16 cellular contexts compared by ENCODE assay signal in genomic region chr14:98270201-98270600, GRCh38.
DNase-seq lines count a peak whose midpoint lies in the region; ATAC-seq and TF ChIP-seq lines count a peak whose summit lies in the region.
"Had no signal": no experiment of that assay in that cellular context is flagged by ENCODE, and none has a peak within 500 bp of the region (broad histone marks: within the 10 kb centered on the region; RNA-seq: fewer than 3 reads in every experiment).

No MANE protein-coding gene starts in this region.

- TF ChIP-seq EP300 in esophagus muscularis mucosa (IDR thresholded peaks at IDR 0.05) = no peak

- H3K36me3 Mint-ChIP-seq in activated naive CD4-positive, alpha-beta T cell treated with anti-CD3 and anti-CD28 coated beads, Interleukin-2, amount 50 U/mL, for 24 hours = peaks cover 5% of the 10 kb centered on the region
- no peaks in the 10 kb centered on the region for H3K36me3 Mint-ChIP-seq in mesothelial cell of epicardium
- H3K36me3 Mint-ChIP-seq: CD14-positive monocyte had no signal

- peaks cover 5% of the 10 kb centered on the region for H3K9me3 Mint-ChIP-seq in activated naive CD4-positive, alpha-beta T cell treated with anti-CD3 and anti-CD28 coated beads, Interleukin-2, amount 50 U/mL, for 24 hours
- peaks cover 14% of the 10 kb centered on the region for H3K9me3 Mint-ChIP-seq in mesothelial cell of epicardium

- peak overlapping the region; percentile 24 for H3K27ac Mint-ChIP-seq in activated naive CD4-positive, alpha-beta T cell treated with anti-CD3 and anti-CD28 coated beads, Interleukin-2, amount 50 U/mL, for 24 hours
- no peak overlapping the region for H3K27ac Mint-ChIP-seq in mesothelial cell of epicardium
- H3K27ac Mint-ChIP-seq: CD14-positive monocyte; CD8-positive, alpha-beta T cell; HFFc6 had no signal

- H3K36me3 ChIP-seq in esophagus muscularis mucosa = no peaks in the 10 kb centered on the region

- no peak for TF ChIP-seq CTCF in astrocyte of the spinal cord (IDR thresholded peaks at IDR 0.05; ENCODE audit: low read depth, low read length)
- TF ChIP-seq CTCF in foreskin keratinocyte (conservative IDR thresholded peaks at IDR 0.05) = no peak
- TF ChIP-seq CTCF in esophagus muscularis mucosa (IDR thresholded peaks at IDR 0.05) = no peak
- no peak for TF ChIP-seq CTCF in mesothelial cell of epicardium (IDR thresholded peaks at IDR 0.05; ENCODE audit: unreplicated experiment)

- in situ Hi-C loops in astrocyte of the spinal cord (cut with HindIII; ENCODE audit: low sequenced_read_pairs) = no loop called here

- H3K4me3 ChIP-seq in astrocyte of the spinal cord (ENCODE audit: low read depth, low read length) = no peak overlapping the region
- H3K4me3 ChIP-seq in esophagus muscularis mucosa = no peak overlapping the region

- no peaks in the 10 kb centered on the region for H3K9me3 ChIP-seq in esophagus muscularis mucosa

- no peak overlapping the region for H3K4me3 Mint-ChIP-seq in activated naive CD4-positive, alpha-beta T cell treated with anti-CD3 and anti-CD28 coated beads, Interleukin-2, amount 50 U/mL, for 24 hours
- no peak overlapping the region for H3K4me3 Mint-ChIP-seq in mesothelial cell of epicardium
- H3K4me3 Mint-ChIP-seq: CD14-positive monocyte; CD8-positive, alpha-beta T cell; HFFc6 had no signal

- H3K4me1 Mint-ChIP-seq in activated naive CD4-positive, alpha-beta T cell treated with anti-CD3 and anti-CD28 coated beads, Interleukin-2, amount 50 U/mL, for 24 hours = peaks cover 27% of the 10 kb centered on the region
- no peaks in the 10 kb centered on the region for H3K4me1 Mint-ChIP-seq in mesothelial cell of epicardium
- H3K4me1 Mint-ChIP-seq: CD14-positive monocyte had no signal

- no peaks in the 10 kb centered on the region for H3K27me3 Mint-ChIP-seq in activated naive CD4-positive, alpha-beta T cell treated with anti-CD3 and anti-CD28 coated beads, Interleukin-2, amount 50 U/mL, for 24 hours
- peaks cover 18% of the 10 kb centered on the region for H3K27me3 Mint-ChIP-seq in mesothelial cell of epicardium (ENCODE audit: low read depth)

- DNase-seq in activated naive CD4-positive, alpha-beta T cell treated with Interleukin-2 at 50 U/mL for 16 hours = no peak
- DNase-seq in astrocyte of the spinal cord (ENCODE audit: low read depth, low spot score) (peak; percentile 14), foreskin keratinocyte (peak; percentile 74 to 91), renal cortical epithelial cell (ENCODE audit: low read depth) (peak; percentile 81), esophagus muscularis mucosa (ENCODE audit: extremely low spot score) (no peak), mesothelial cell of epicardium (ENCODE audit: low spot score in 2 of 2, unreplicated experiment in 2 of 2) (no peak)
- DNase-seq: CD8-positive, alpha-beta T cell; COR-L47; DMS153; GF-D8; HCEC 1CT; HFFc6 had no signal

- intact Hi-C loops in esophagus muscularis mucosa (cut with DNase I) = no loop called here

- H3K4me1 ChIP-seq in foreskin keratinocyte (peaks cover 20% of the 10 kb centered on the region), esophagus muscularis mucosa (no peaks in the 10 kb centered on the region)

- H3K27ac ChIP-seq in foreskin keratinocyte = peak overlapping the region; percentile 60
- H3K27ac ChIP-seq in esophagus muscularis mucosa (replicated peaks in 1 of 4) = no peak overlapping the region
- H3K27ac ChIP-seq: 22Rv1 had no signal

- no peak for TF ChIP-seq POLR2A in esophagus muscularis mucosa (IDR thresholded peaks at IDR 0.05; ENCODE audit: low read depth)

- no peaks in the 10 kb centered on the region for H3K27me3 ChIP-seq in foreskin keratinocyte
- H3K27me3 ChIP-seq in esophagus muscularis mucosa = peaks cover 0 to 7% (median 0%) of the 10 kb centered on the region in 4 donors

- ATAC-seq in foreskin keratinocyte = peak; percentile 85
- ATAC-seq in GM21447 (IDR thresholded peaks at IDR 0.05; ENCODE audit: unreplicated experiment) = no peak
- ATAC-seq: CD8-positive, alpha-beta T cell had no signal

Comparison
In these comparisons a context has a peak if more than half of its experiments do, and no peak if none do; other contexts are left out.
1. DNase-seq: peak in astrocyte of the spinal cord (single experiment), foreskin keratinocyte (2 of 2) and renal cortical epithelial cell (single experiment); none in activated naive CD4-positive, alpha-beta T cell treated with Interleukin-2 at 50 U/mL for 16 hours (single experiment), esophagus muscularis mucosa (single experiment) and mesothelial cell of epicardium (0 of 2).